ENCODE assay signal across 9 cellular contexts in genomic region chr19:58546131-58546530, GRCh38. TPM values are rescaled to one million over a fixed set of nuclear protein-coding genes. Genes with fewer than 3 reads are reported as not detected.
DNase-seq lines count a peak whose midpoint lies in the region; ATAC-seq, FAIRE-seq and TF ChIP-seq lines count a peak whose summit lies in the region.
"Had no signal": no experiment of that assay in that cellular context is flagged by ENCODE, and none has a peak within 500 bp of the region (broad histone marks: within the 10 kb centered on the region; RNA-seq: fewer than 3 reads in every experiment).

No MANE protein-coding gene starts in this region.

- POLR2A ChIA-PET in CD8-positive, alpha-beta memory T cell (lab: Charles Lee), result interaction anchor here (0.6 kb wide), 1 partner anchor 8 kb away, joined by 5 read pairs; no protein-coding TSS in a partner anchor
- POLR2A ChIA-PET in OCI-LY7 (lab: Charles Lee), result interaction anchor here (0.7 kb wide), 1 partner anchor 9 kb away, joined by 3 read pairs; the partner anchor contains the start of gene CHMP2A
- POLR2A ChIA-PET in endothelial cell of umbilical vein (lab: Charles Lee), result interaction anchor here (0.6 to 1.8 kb wide), 2 partner anchors 12 to 26 kb away, joined by 6 read pairs; partner anchors contain the start of gene ZBTB45

- no peak for DNase-seq in CD8-positive, alpha-beta memory T cell
- DNase-seq in OCI-LY7 (ENCODE audit: low spot score) (no peak), endothelial cell of umbilical vein (ENCODE audit: low read depth, low spot score) (no peak), osteoblast (ENCODE audit: insufficient read length, low spot score, missing footprints) (peak; percentile 70), NCI-H774 (lab: John Stamatoyannopoulos, UW) (no peak)
- DNase-seq in activated CD8-positive, alpha-beta memory T cell treated with anti-CD3 and anti-CD28 coated beads, Interleukin-2, amount 50 U/mL, for 48 hours, result no peak
- DNase-seq: activated gamma-delta T cell had no signal

- no peak for ATAC-seq in HG03521 (IDR thresholded peaks at IDR 0.05; ENCODE audit: unreplicated experiment)
- ATAC-seq in HG03095 (IDR thresholded peaks at IDR 0.05; ENCODE audit: unreplicated experiment), result no peak

- peak overlapping the region; percentile 71 for H3K9ac ChIP-seq in endothelial cell of umbilical vein (replicated peaks; ENCODE audit: extremely low read depth, insufficient read depth, low read length)

- H3K27me3 Mint-ChIP-seq in CD8-positive, alpha-beta memory T cell, result peaks cover 12% of the 10 kb centered on the region in 2 donors

- peak overlapping the region; percentile 87 to 94 (median 92) for H3K4me3 Mint-ChIP-seq in CD8-positive, alpha-beta memory T cell

- no peak for TF ChIP-seq POLR2A in endothelial cell of umbilical vein (IDR thresholded peaks at IDR 0.05; ENCODE audit: low read depth, low read length)

- H3K9me2 ChIP-seq in OCI-LY7 (ENCODE audit: insufficient read depth, low read length), result no peaks in the 10 kb centered on the region

- H2AFZ ChIP-seq in OCI-LY7 (ENCODE audit: low read length), result no peak overlapping the region
- H2AFZ ChIP-seq in endothelial cell of umbilical vein (ENCODE audit: low read depth, low read length), result no peak overlapping the region
- no peak overlapping the region for H2AFZ ChIP-seq in osteoblast (ENCODE audit: low read length)

- no peaks in the 10 kb centered on the region for H3K9me1 ChIP-seq in endothelial cell of umbilical vein (replicated peaks; ENCODE audit: control insufficient read depth, extremely low read depth, insufficient read depth, low read length)

- peaks cover 0 to 1% (median 0%) of the 10 kb centered on the region in 5 donors for H3K9me3 Mint-ChIP-seq in CD8-positive, alpha-beta memory T cell

- peak overlapping the region; percentile 59 for H3K4me3 ChIP-seq in CD8-positive, alpha-beta memory T cell (ENCODE audit: low read length)
- H3K4me3 ChIP-seq in OCI-LY7 (ENCODE audit: low read depth, low read length, poor library complexity, severe bottlenecking) (peak overlapping the region; percentile 94), endothelial cell of umbilical vein (replicated peaks in 1 of 3; ENCODE audit: insufficient read depth in 1 of 3, low read depth in 1 of 3, low read length in 3 of 3) (peak overlapping the region; percentile 82 to 94 (median 85)), osteoblast (ENCODE audit: insufficient read depth, low read length) (peak overlapping the region; percentile 96)

- dilution Hi-C loops in endothelial cell of umbilical vein (cut with MboI; ENCODE audit: extremely low pct_ligation_motif_present, low sequenced_read_pairs), result no loop called here

- H3K27ac ChIP-seq in CD8-positive, alpha-beta memory T cell (ENCODE audit: low read depth, low read length), result peak overlapping the region; percentile 84
- no peak overlapping the region for H3K27ac ChIP-seq in OCI-LY7 (ENCODE audit: low read depth, low read length, poor library complexity, severe bottlenecking)
- no peak overlapping the region for H3K27ac ChIP-seq in endothelial cell of umbilical vein (ENCODE audit: insufficient read depth, low read depth, low read length)
- H3K27ac ChIP-seq in osteoblast (ENCODE audit: low read depth, low read length), result peak overlapping the region; percentile 90

- BruUV-seq in OCI-LY7 (replicated peaks; lab: Mats Ljungman, UMichigan) (TSS peak; percentile 43), endothelial cell of umbilical vein (replicated peaks; lab: Mats Ljungman, UMichigan) (no TSS peak)

- CTCF ChIA-PET in CD8-positive, alpha-beta memory T cell (lab: Charles Lee), result interaction anchor here (1.9 kb wide), 1 partner anchor 26 kb away, joined by 14 read pairs; the partner anchor contains the start of gene ZBTB45
- CTCF ChIA-PET in OCI-LY7 (lab: Charles Lee; ENCODE audit: unreplicated experiment), result no interaction called here
- CTCF ChIA-PET in endothelial cell of umbilical vein (lab: Charles Lee), result interaction anchor here (1.2 to 2.2 kb wide), 3 partner anchors 8 to 35 kb away, joined by 3 to 15 read pairs (median 9); partner anchors contain the start of genes CHMP2A and ZBTB45

- TF ChIP-seq CTCF in OCI-LY7 (conservative IDR thresholded peaks at IDR 0.05; ENCODE audit: low read length) (no peak), endothelial cell of umbilical vein (IDR thresholded peaks at IDR 0.05; ENCODE audit: extremely low read depth in 1 of 2, insufficient read depth in 1 of 2, low read depth in 1 of 2, low read length in 2 of 2) (no peak), osteoblast (IDR thresholded peaks at IDR 0.05; ENCODE audit: extremely low read depth, low read depth, low read length) (no peak)

- peaks cover 33 to 44% (median 34%) of the 10 kb centered on the region in 3 donors for H3K4me1 Mint-ChIP-seq in CD8-positive, alpha-beta memory T cell

- peaks cover 38% of the 10 kb centered on the region for H3K79me2 ChIP-seq in OCI-LY7 (ENCODE audit: insufficient read depth, low read depth, low read length)
- H3K79me2 ChIP-seq in endothelial cell of umbilical vein (ENCODE audit: control insufficient read depth, insufficient read depth, low read length), result peaks cover 50% of the 10 kb centered on the region
- peaks cover 63% of the 10 kb centered on the region for H3K79me2 ChIP-seq in osteoblast (ENCODE audit: insufficient read depth, low read length)

- H3K4me1 ChIP-seq in CD8-positive, alpha-beta memory T cell (ENCODE audit: insufficient read depth, low read length), result peaks cover 23% of the 10 kb centered on the region
- H3K4me1 ChIP-seq in OCI-LY7 (ENCODE audit: insufficient read depth, low read length, poor library complexity, severe bottlenecking), result peaks cover 20% of the 10 kb centered on the region
- peaks cover 15% of the 10 kb centered on the region for H3K4me1 ChIP-seq in endothelial cell of umbilical vein (ENCODE audit: control insufficient read depth, extremely low read depth, insufficient read depth, low read length)
- H3K4me1 ChIP-seq in osteoblast (ENCODE audit: insufficient read depth, low read length), result peaks cover 14% of the 10 kb centered on the region

- H3K27me3 ChIP-seq in CD8-positive, alpha-beta memory T cell (ENCODE audit: insufficient read depth, low read length, poor library complexity, severe bottlenecking), result no peaks in the 10 kb centered on the region
- H3K27me3 ChIP-seq in endothelial cell of umbilical vein (ENCODE audit: control insufficient read depth in 2 of 2, insufficient read depth in 2 of 2, low read length in 2 of 2) (peaks cover 0 to 2% of the 10 kb centered on the region in 2 experiments), osteoblast (ENCODE audit: insufficient read depth, low read length) (peaks cover 7% of the 10 kb centered on the region)

- H3K27ac Mint-ChIP-seq in CD8-positive, alpha-beta memory T cell, result peak overlapping the region in 7 of 8 donors; percentile 76 to 98 (median 93)

- H3K9me3 ChIP-seq in CD8-positive, alpha-beta memory T cell (ENCODE audit: low read length), result no peaks in the 10 kb centered on the region
- no peaks in the 10 kb centered on the region for H3K9me3 ChIP-seq in OCI-LY7 (ENCODE audit: low read length)
- H3K9me3 ChIP-seq in endothelial cell of umbilical vein (replicated peaks; ENCODE audit: control insufficient read depth, insufficient read depth, low read length), result no peaks in the 10 kb centered on the region
- H3K9me3 ChIP-seq in osteoblast (ENCODE audit: low read depth, low read length), result no peaks in the 10 kb centered on the region

- intact Hi-C loops in OCI-LY7 (cut with micrococcal nuclease; ENCODE audit: unreplicated experiment), result no loop called here
- intact Hi-C loops in endothelial cell of umbilical vein (cut with micrococcal nuclease), result no loop called here

- no peak for FAIRE-seq in endothelial cell of umbilical vein (lab: Jason Lieb, UNC)

- peaks cover 55% of the 10 kb centered on the region for H3K36me3 ChIP-seq in CD8-positive, alpha-beta memory T cell (ENCODE audit: insufficient read depth, low read length)
- H3K36me3 ChIP-seq in OCI-LY7 (ENCODE audit: insufficient read depth, low read length) (peaks cover 64% of the 10 kb centered on the region), endothelial cell of umbilical vein (ENCODE audit: control insufficient read depth in 2 of 2, extremely low read depth in 1 of 2, insufficient read depth in 2 of 2, low read length in 2 of 2) (peaks cover 8 to 37% of the 10 kb centered on the region in 2 experiments), osteoblast (ENCODE audit: insufficient read depth, low read length) (peaks cover 49% of the 10 kb centered on the region)

- H4K20me1 ChIP-seq in OCI-LY7 (ENCODE audit: insufficient read depth, low read length), result peaks cover 33% of the 10 kb centered on the region
- H4K20me1 ChIP-seq in endothelial cell of umbilical vein (replicated peaks; ENCODE audit: control insufficient read depth, extremely low read depth, insufficient read depth, low read length), result peaks cover 4% of the 10 kb centered on the region
- peaks cover 57% of the 10 kb centered on the region for H4K20me1 ChIP-seq in osteoblast (ENCODE audit: insufficient read depth, low read length)

- peaks cover 5 to 64% (median 15%) of the 10 kb centered on the region in 3 donors for H3K36me3 Mint-ChIP-seq in CD8-positive, alpha-beta memory T cell

- H3K4me2 ChIP-seq in OCI-LY7 (ENCODE audit: low read length) (peak overlapping the region; percentile 98), endothelial cell of umbilical vein (ENCODE audit: insufficient read depth, low read length) (peak overlapping the region; percentile 44), osteoblast (ENCODE audit: insufficient read depth, low read length) (peak overlapping the region; percentile 87)

RNA-seq across cellular contexts. Expression of gene TRIM28, which starts 2.3 kb away (rescaled TPM):
- 100 to 1,000 TPM; 705 to 715 TPM for total RNA-seq in CD8-positive, alpha-beta memory T cell
- polyA plus RNA-seq in CD8-positive, alpha-beta memory T cell, result 57.5 TPM
- total RNA-seq in OCI-LY7 (2014; rRNA removed; shearing (Covaris generic)), result 551 and 729 TPM in 2 replicates
- 601 and 603 TPM in 2 replicates for total RNA-seq in OCI-LY7 (2022)
- total RNA-seq in endothelial cell of umbilical vein, result 377 and 429 TPM in 2 replicates
- polyA plus RNA-seq in endothelial cell of umbilical vein, result 521 and 593 TPM in 2 replicates
- 366 and 385 TPM in 2 replicates for polyA plus RNA-seq in endothelial cell of umbilical vein (2011; cell fraction: cytosol; rRNA removed)
- 654 and 696 TPM in 2 replicates for polyA plus RNA-seq in endothelial cell of umbilical vein (2011; cell fraction: nucleus; rRNA removed)
- 600 and 631 TPM in 2 replicates for polyA plus RNA-seq in endothelial cell of umbilical vein (2012)
- polyA minus RNA-seq in endothelial cell of umbilical vein, result 702 and 1,022 TPM in 2 replicates
- polyA minus RNA-seq in endothelial cell of umbilical vein (2011; cell fraction: cytosol; rRNA and poly(A)+ RNA removed), result 571 TPM
- 298 and 308 TPM in 2 replicates for polyA minus RNA-seq in endothelial cell of umbilical vein (2011; cell fraction: nucleus; rRNA and poly(A)+ RNA removed)
- total RNA-seq in osteoblast, result 224 and 248 TPM in 2 replicates

RNA-seq across cellular contexts. Expression of gene CHMP2A, which starts 8.8 kb away (rescaled TPM):
- total RNA-seq in CD8-positive, alpha-beta memory T cell, result 10 to 100 TPM; 88.8 to 89.7 TPM
- 198 TPM for polyA plus RNA-seq in CD8-positive, alpha-beta memory T cell
- total RNA-seq in OCI-LY7 (2014; rRNA removed; shearing (Covaris generic)), result 72.7 and 108 TPM in 2 replicates
- total RNA-seq in OCI-LY7 (2022), result 101 and 112 TPM in 2 replicates
- total RNA-seq in endothelial cell of umbilical vein, result 96.8 and 105 TPM in 2 replicates
- polyA plus RNA-seq in endothelial cell of umbilical vein, result 126 and 150 TPM in 2 replicates
- 177 and 193 TPM in 2 replicates for polyA plus RNA-seq in endothelial cell of umbilical vein (2011; cell fraction: cytosol; rRNA removed)
- polyA plus RNA-seq in endothelial cell of umbilical vein (2011; cell fraction: nucleus; rRNA removed), result 97.8 and 107 TPM in 2 replicates
- polyA plus RNA-seq in endothelial cell of umbilical vein (2012), result 117 and 164 TPM in 2 replicates
- polyA minus RNA-seq in endothelial cell of umbilical vein, result 114 and 117 TPM in 2 replicates
- 73.7 TPM for polyA minus RNA-seq in endothelial cell of umbilical vein (2011; cell fraction: cytosol; rRNA and poly(A)+ RNA removed)
- polyA minus RNA-seq in endothelial cell of umbilical vein (2011; cell fraction: nucleus; rRNA and poly(A)+ RNA removed), result 19.9 and 22.4 TPM in 2 replicates
- 98.1 and 106 TPM in 2 replicates for total RNA-seq in osteoblast

RNA-seq across cellular contexts. Expression of gene UBE2M, which starts 12.3 kb away (rescaled TPM):
- 100 to 1,000 TPM; 182 to 191 TPM for total RNA-seq in CD8-positive, alpha-beta memory T cell
- polyA plus RNA-seq in CD8-positive, alpha-beta memory T cell, result 22.5 TPM
- 101 and 105 TPM in 2 replicates for total RNA-seq in OCI-LY7 (2014; rRNA removed; shearing (Covaris generic))
- 117 and 130 TPM in 2 replicates for total RNA-seq in OCI-LY7 (2022)
- total RNA-seq in endothelial cell of umbilical vein, result 102 and 106 TPM in 2 replicates
- polyA plus RNA-seq in endothelial cell of umbilical vein, result 86.6 and 87.8 TPM in 2 replicates
- 88.2 and 98.9 TPM in 2 replicates for polyA plus RNA-seq in endothelial cell of umbilical vein (2011; cell fraction: cytosol; rRNA removed)
- 69.9 and 79.3 TPM in 2 replicates for polyA plus RNA-seq in endothelial cell of umbilical vein (2011; cell fraction: nucleus; rRNA removed)
- polyA plus RNA-seq in endothelial cell of umbilical vein (2012), result 94.9 and 96.3 TPM in 2 replicates
- polyA minus RNA-seq in endothelial cell of umbilical vein, result 81.4 and 123 TPM in 2 replicates
- polyA minus RNA-seq in endothelial cell of umbilical vein (2011; cell fraction: cytosol; rRNA and poly(A)+ RNA removed), result 106 TPM
- 19.2 and 22.9 TPM in 2 replicates for polyA minus RNA-seq in endothelial cell of umbilical vein (2011; cell fraction: nucleus; rRNA and poly(A)+ RNA removed)
- total RNA-seq in osteoblast, result 54.6 and 56.6 TPM in 2 replicates

RNA-seq across cellular contexts. Expression of gene ZBTB45, which starts 26.5 kb away (rescaled TPM):
- total RNA-seq in CD8-positive, alpha-beta memory T cell, result 10 to 100 TPM; 15.0 to 16.1 TPM
- 4.8 TPM for polyA plus RNA-seq in CD8-positive, alpha-beta memory T cell
- total RNA-seq in OCI-LY7 (2014; rRNA removed; shearing (Covaris generic)), result 6.7 and 10.7 TPM in 2 replicates
- total RNA-seq in OCI-LY7 (2022) (14.7 and 16.4 TPM in 2 replicates), endothelial cell of umbilical vein (21.8 TPM in 2 replicates), osteoblast (6.9 and 8.5 TPM in 2 replicates)
- polyA plus RNA-seq in endothelial cell of umbilical vein, result 17.8 and 25.3 TPM in 2 replicates
- polyA plus RNA-seq in endothelial cell of umbilical vein (2011; cell fraction: cytosol; rRNA removed), result 6.6 and 9.8 TPM in 2 replicates
- polyA plus RNA-seq in endothelial cell of umbilical vein (2011; cell fraction: nucleus; rRNA removed), result 10.6 and 12.3 TPM in 2 replicates
- polyA plus RNA-seq in endothelial cell of umbilical vein (2012), result 9.5 and 13.9 TPM in 2 replicates
- 7.1 and 11.5 TPM in 2 replicates for polyA minus RNA-seq in endothelial cell of umbilical vein
- 7.9 TPM for polyA minus RNA-seq in endothelial cell of umbilical vein (2011; cell fraction: cytosol; rRNA and poly(A)+ RNA removed)
- polyA minus RNA-seq in endothelial cell of umbilical vein (2011; cell fraction: nucleus; rRNA and poly(A)+ RNA removed), result 10.5 and 18.6 TPM in 2 replicates

RNA-seq across cellular contexts. Expression of gene MZF1, which starts 27.0 kb away (rescaled TPM):
- total RNA-seq in CD8-positive, alpha-beta memory T cell, result 10 to 100 TPM; 14.0 to 14.8 TPM
- polyA plus RNA-seq in CD8-positive, alpha-beta memory T cell, result 10.3 TPM
- 20.7 and 30.0 TPM in 2 replicates for total RNA-seq in OCI-LY7 (2014; rRNA removed; shearing (Covaris generic))
- total RNA-seq in OCI-LY7 (2022) (39.1 and 41.1 TPM in 2 replicates), endothelial cell of umbilical vein (18.8 and 26.4 TPM in 2 replicates), osteoblast (22.7 and 23.9 TPM in 2 replicates)
- 30.8 and 39.1 TPM in 2 replicates for polyA plus RNA-seq in endothelial cell of umbilical vein
- polyA plus RNA-seq in endothelial cell of umbilical vein (2011; cell fraction: cytosol; rRNA removed), result 5.7 and 9.6 TPM in 2 replicates
- polyA plus RNA-seq in endothelial cell of umbilical vein (2011; cell fraction: nucleus; rRNA removed), result 132 and 152 TPM in 2 replicates
- polyA plus RNA-seq in endothelial cell of umbilical vein (2012), result 10.1 and 10.9 TPM in 2 replicates
- polyA minus RNA-seq in endothelial cell of umbilical vein, result 18.9 and 19.7 TPM in 2 replicates
- polyA minus RNA-seq in endothelial cell of umbilical vein (2011; cell fraction: cytosol; rRNA and poly(A)+ RNA removed), result 12.1 TPM
- 34.9 and 36.9 TPM in 2 replicates for polyA minus RNA-seq in endothelial cell of umbilical vein (2011; cell fraction: nucleus; rRNA and poly(A)+ RNA removed)

Comparison
In these comparisons a context has a peak if more than half of its experiments do, and no peak if none do; other contexts are left out.
1. H3K27ac ChIP-seq: peak in CD8-positive, alpha-beta memory T cell (single experiment) and osteoblast (single experiment); none in OCI-LY7 (single experiment) and endothelial cell of umbilical vein (single experiment).
2. H3K4me2 ChIP-seq: peak in every context shown above with its lines; median percentile 98 in OCI-LY7; 87 in osteoblast; 44 in endothelial cell of umbilical vein.
3. Peak in every context shown above with its lines, with median percentiles within 50 percentile points of each other: H3K4me3 ChIP-seq.